ENCODE assay signal across 8 cellular contexts in the genomic region with DNA sequence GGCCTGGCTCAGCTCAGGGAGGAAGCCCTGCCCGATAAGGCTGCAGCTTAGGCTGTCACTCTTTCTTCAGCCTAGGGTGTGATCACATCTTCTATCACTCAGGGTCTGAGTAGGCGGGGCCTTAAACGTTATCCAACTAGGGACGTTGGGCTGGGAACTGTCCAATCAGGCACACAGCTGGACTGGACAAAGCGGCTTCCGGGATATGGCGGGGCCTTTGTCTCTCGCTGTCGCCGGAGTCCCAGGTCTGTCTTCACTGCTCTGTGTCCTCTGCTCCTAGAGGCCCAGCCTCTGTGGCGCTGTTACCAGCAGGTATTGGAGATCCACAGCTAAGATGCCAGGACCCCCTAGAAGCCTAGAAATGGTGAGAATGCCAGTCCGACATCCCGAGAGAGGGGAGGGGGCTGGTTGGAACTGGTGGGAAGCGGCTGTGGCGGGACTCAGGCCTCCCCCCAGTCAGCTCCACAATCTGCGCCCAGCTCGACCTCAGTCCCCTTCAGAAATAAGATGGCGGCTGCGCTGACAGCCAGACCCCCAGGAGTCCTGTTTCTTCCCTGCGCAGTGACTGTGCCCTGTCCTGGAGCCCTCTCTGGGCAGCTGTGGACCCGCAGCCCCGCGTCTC. TPM values are rescaled to one million over a fixed set of nuclear protein-coding genes. Genes with fewer than 3 reads are reported as not detected.
A peak's percentile ranks its signal among the peaks of the same experiment; 100 is the strongest.
DNase-seq lines count a peak whose midpoint lies in the region; ATAC-seq and TF ChIP-seq lines count a peak whose summit lies in the region.

Gene ZNF254, plus strand, starts transcription at position 214 of the 622 bp plus-strand sequence. Its CDS starts 121 bp downstream, at position 335.

- H3K36me3 Mint-ChIP-seq in activated T-cell treated with anti-CD3 and anti-CD28 coated beads, Interleukin-2, amount 50 U/mL, for 4 hours (ENCODE audit: insufficient read depth): peaks cover 5% of the 10 kb centered on the region

- peak within 1 kb of the TSS; percentile 60 for H3K4me2 ChIP-seq in OCI-LY1 (ENCODE audit: low read length)

- H2AFZ ChIP-seq in OCI-LY1 (ENCODE audit: low read length): peak within 1 kb of the TSS; percentile 63; the same call in 1 of the 2 replicates

- H3K4me1 Mint-ChIP-seq in activated T-cell treated with anti-CD3 and anti-CD28 coated beads, Interleukin-2, amount 50 U/mL, for 4 hours (ENCODE audit: low read depth): peaks cover 14% of the 10 kb centered on the region

- H3F3A ChIP-seq in OCI-LY1 (ENCODE audit: insufficient read depth, low read length): no peaks in the 10 kb centered on the region

- H3K4me3 Mint-ChIP-seq in activated T-cell treated with anti-CD3 and anti-CD28 coated beads, Interleukin-2, amount 50 U/mL, for 4 hours: peak within 1 kb of the TSS; percentile 96

- H3K9me3 ChIP-seq in OCI-LY1 (ENCODE audit: low read length) (no peaks in the 10 kb centered on the region), mucosa of stomach (ENCODE audit: control insufficient read depth, low read length) (no peaks in the 10 kb centered on the region)

- H3K4me3 ChIP-seq in OCI-LY1 (ENCODE audit: low read depth, low read length, poor library complexity, severe bottlenecking): peak within 1 kb of the TSS; percentile 71
- peak within 1 kb of the TSS; percentile 86 for H3K4me3 ChIP-seq in mucosa of stomach (ENCODE audit: low read length)

- peak; percentile 98 for ATAC-seq in GM19035 (IDR thresholded peaks at IDR 0.05; ENCODE audit: unreplicated experiment)
- peak; percentile 99 for ATAC-seq in HG03378 (IDR thresholded peaks at IDR 0.05; ENCODE audit: unreplicated experiment)
- peak; percentile 100 for ATAC-seq in activated T-cell treated with anti-CD3 and anti-CD28 coated beads, Interleukin-2, amount 50 U/mL, for 4 hours
- ATAC-seq in esophagus mucosa: peak; percentile 99

- no peaks in the 10 kb centered on the region for H3K9me2 ChIP-seq in OCI-LY1 (ENCODE audit: low read depth, low read length)

- H3K27me3 Mint-ChIP-seq in activated T-cell treated with anti-CD3 and anti-CD28 coated beads, Interleukin-2, amount 50 U/mL, for 4 hours (ENCODE audit: low read depth): no peaks in the 10 kb centered on the region

- H3K9ac ChIP-seq in OCI-LY1 (ENCODE audit: low read length): peak within 1 kb of the TSS; percentile 77
- H3K9ac ChIP-seq in mucosa of stomach (ENCODE audit: low read length): peak within 1 kb of the TSS; percentile 94

- no peaks in the 10 kb centered on the region for H3K9me3 Mint-ChIP-seq in activated T-cell treated with anti-CD3 and anti-CD28 coated beads, Interleukin-2, amount 50 U/mL, for 4 hours

- 0 out of 2 replicates have a peak, but pooled peaks cover 13% of the 10 kb centered on the region for H3K79me2 ChIP-seq in OCI-LY1 (ENCODE audit: insufficient read depth, low read length)

- no peak for TF ChIP-seq CTCF in OCI-LY1 (IDR thresholded peaks at IDR 0.05; ENCODE audit: low read length)

- H3K4me1 ChIP-seq in OCI-LY1 (ENCODE audit: insufficient read depth, low read length, severe bottlenecking) (peaks cover 12% of the 10 kb centered on the region), mucosa of stomach (ENCODE audit: control insufficient read depth, insufficient read depth, low read length) (no peaks in the 10 kb centered on the region)

- H3K36me3 ChIP-seq in OCI-LY1 (ENCODE audit: insufficient read depth, low read length) (peaks cover 29% of the 10 kb centered on the region), mucosa of stomach (ENCODE audit: control insufficient read depth, insufficient read depth, low read length) (no peaks in the 10 kb centered on the region)

- no peaks in the 10 kb centered on the region for H4K20me1 ChIP-seq in OCI-LY1 (ENCODE audit: insufficient read depth, low read length)

- peak; percentile 94 for DNase-seq in AG08395 (ENCODE audit: low spot score)
- peak; percentile 51 for DNase-seq in activated T-cell treated with anti-CD3 and anti-CD28 coated beads, Interleukin-2, amount 50 U/mL, for 4 hours
- DNase-seq in stimulated activated CD8-positive, alpha-beta memory T cell treated with anti-CD3 and anti-CD28 coated beads, Interleukin-4, amount 100 ng/mL, for 48 hours: peak; percentile 86

- H3K27me3 ChIP-seq in OCI-LY1 (ENCODE audit: insufficient read depth, low read length) (no peaks in the 10 kb centered on the region), mucosa of stomach (ENCODE audit: control insufficient read depth, insufficient read depth, low read length) (no peaks in the 10 kb centered on the region)

- peak within 1 kb of the TSS; percentile 49 for H3K27ac ChIP-seq in OCI-LY1 (ENCODE audit: low read depth, low read length, poor library complexity, severe bottlenecking)

RNA-seq across cellular contexts. Expression of gene ZNF254, which starts in this region (rescaled TPM):
- 1 to 10 TPM; 5.6 to 7.0 (median 6.8) TPM for total RNA-seq in activated T-cell treated with anti-CD3 and anti-CD28 coated beads, Interleukin-2, amount 50 U/mL, for 4 hours
- 5.9 TPM for total RNA-seq in esophagus mucosa

Comparison
In these comparisons a context has a peak if more than half of its experiments do, and no peak if none do; other contexts are left out.
1. Peak in every context shown above with its lines: DNase-seq, ATAC-seq, H3K4me3 ChIP-seq and H3K27ac ChIP-seq.